17 cellular contexts compared by ENCODE assay signal in the genomic region with DNA sequence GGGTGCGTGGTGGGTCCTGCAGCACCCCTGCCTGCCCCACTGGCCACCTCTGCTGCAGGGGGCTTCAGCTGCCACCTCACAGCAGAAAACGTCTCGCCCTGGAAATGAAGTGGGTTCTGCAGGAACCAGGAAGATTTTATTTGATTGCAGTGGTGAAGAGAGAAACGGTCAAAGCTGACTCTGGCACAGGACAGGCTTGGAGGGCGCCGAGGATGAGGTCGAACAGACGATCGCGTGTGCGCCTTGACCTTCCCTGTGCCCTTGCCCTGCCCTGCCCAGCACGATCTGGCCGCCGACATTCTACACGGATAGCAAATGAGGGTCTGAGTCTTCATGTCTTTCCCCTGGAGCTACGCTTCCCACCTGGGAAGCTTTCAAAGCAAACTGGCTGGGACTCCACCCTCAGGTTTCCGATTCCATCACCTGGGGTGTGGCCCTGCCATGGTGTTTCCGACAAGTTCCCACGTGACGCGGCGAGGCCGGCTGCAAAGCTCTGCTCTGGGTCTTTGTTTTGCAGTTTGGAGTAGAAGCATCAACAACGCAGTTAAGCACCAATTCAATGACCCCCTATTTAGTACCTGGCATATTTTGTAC. TPM values are rescaled to one million over a fixed set of nuclear protein-coding genes. Genes with fewer than 3 reads are reported as not detected.
DNase-seq lines count a peak whose midpoint lies in the region; ATAC-seq and TF ChIP-seq lines count a peak whose summit lies in the region.
"Had no signal": no experiment of that assay in that cellular context is flagged by ENCODE, and none has a peak within 500 bp of the region (broad histone marks: within the 10 kb centered on the region; RNA-seq: fewer than 3 reads in every experiment).

No MANE protein-coding gene starts in this region.

- CTCF ChIA-PET in WTC11 (lab: Charles Lee), result interaction anchor here (0.7 to 3.4 kb wide), 9 partner anchors 9 to 391 kb away, joined by 3 to 11 read pairs (median 4); no protein-coding TSS in a partner anchor

- no peak overlapping the region for H4K8ac ChIP-seq in neuronal stem cell (ENCODE audit: low read depth, low read length)

- WGBS in neuronal stem cell (ENCODE audit: extremely low coverage in 2 of 2, insufficient read length in 2 of 2, insufficient replicate concordance in 1 of 2), 2 donors, result no CpG with 5 or more reads among the region's 24 CpGs

- H3K9ac ChIP-seq in neuronal stem cell (ENCODE audit: low read depth, low read length, poor library complexity), result no peak overlapping the region

- peaks cover 2% of the 10 kb centered on the region for H3K79me1 ChIP-seq in neuronal stem cell (ENCODE audit: low read depth, low read length)

- no peak for ATAC-seq in WTC11
- ATAC-seq in GM21723 (IDR thresholded peaks at IDR 0.05; ENCODE audit: unreplicated experiment), result no peak
- ATAC-seq in HG02852 (IDR thresholded peaks at IDR 0.05; ENCODE audit: unreplicated experiment), result no peak
- ATAC-seq: activated T-cell treated with anti-CD3 and anti-CD28 coated beads, Interleukin-2, amount 50 U/mL, for 4 hours had no signal

- peaks cover 33% of the 10 kb centered on the region for H3K27me3 Mint-ChIP-seq in WTC11 (ENCODE audit: low read depth)

- H3K36me3 Mint-ChIP-seq in WTC11, result no peaks in the 10 kb centered on the region
- H3K36me3 Mint-ChIP-seq: CD4-positive, alpha-beta memory T cell had no signal

- H2AFZ ChIP-seq in neuronal stem cell (ENCODE audit: low read length), result no peak overlapping the region

- no peak overlapping the region for H3K4me3 ChIP-seq in neuronal stem cell (ENCODE audit: low read length in 2 of 2)
- H3K4me3 ChIP-seq: left ventricle myocardium inferior had no signal

- DNase-seq in NCI-H526 (lab: John Stamatoyannopoulos, UW) (peak; percentile 36 to 70), NCI-H526 treated with DMSO at 0.1 percent for 48 hours (lab: John Stamatoyannopoulos, UW) (no peak), NCI-H146 (lab: John Stamatoyannopoulos, UW) (peak; percentile 74), WTC11 (ENCODE audit: low spot score) (no peak), neuronal stem cell (ENCODE audit: low spot score) (no peak), KBM-7 (no peak)
- DNase-seq: activated T-cell treated with anti-CD3 and anti-CD28 coated beads, Interleukin-2, amount 50 U/mL, for 4 hours; central memory CD4-positive, alpha-beta T cell; effector memory CD4-positive, alpha-beta T cell; GDM1; left ventricle myocardium inferior; NCI-H524 treated with DMSO at 0.1 percent for 48 hours; stimulated activated CD4-positive, alpha-beta T cell treated with anti-CD3 and anti-CD28 coated beads, Interleukin-12 subunit alpha, Interleukin-12 subunit beta, amount 100 ng/mL, for 4 hours had no signal

- H3K36me3 ChIP-seq in neuronal stem cell (replicated peaks in 1 of 2; ENCODE audit: control insufficient read depth in 2 of 2, insufficient read depth in 2 of 2, low read length in 2 of 2), result no peaks in the 10 kb centered on the region
- H3K36me3 ChIP-seq: left ventricle myocardium inferior had no signal

- no peak overlapping the region for H3K23ac ChIP-seq in neuronal stem cell (ENCODE audit: low read depth, low read length, poor library complexity)

- in situ Hi-C loops in KBM-7 (cut with MboI; ENCODE audit: low pct_unique_long_range_greater_than_20kb, low sequenced_read_pairs), result loop anchor here (25.0 kb wide), 1 partner anchor 224 kb away; no protein-coding TSS in a partner anchor

- H2BK15ac ChIP-seq in neuronal stem cell (ENCODE audit: low read length), result no peak overlapping the region

- H3K4me2 ChIP-seq in neuronal stem cell (ENCODE audit: insufficient read depth, low read length, poor library complexity, severe bottlenecking), result no peak overlapping the region

- H3K27ac Mint-ChIP-seq in WTC11, result no peak overlapping the region; the same call in 1 of the 2 replicates
- H3K27ac Mint-ChIP-seq: stimulated activated naive CD8-positive, alpha-beta T cell treated with anti-CD3 and anti-CD28 coated beads, Interleukin-15, Interleukin-2, amounts not matched to agents 100 ng/mL and 50 ng/mL, for 24 hours had no signal

- peak overlapping the region; percentile 23 for H3K18ac ChIP-seq in neuronal stem cell (ENCODE audit: low read length)

- peaks cover 0 to 2% of the 10 kb centered on the region in 2 donors for H3K4me1 ChIP-seq in neuronal stem cell (ENCODE audit: control insufficient read depth in 2 of 2, insufficient read depth in 1 of 2, low read depth in 1 of 2, low read length in 2 of 2)

- H3K27ac ChIP-seq in neuronal stem cell (replicated peaks; ENCODE audit: low read length), result no peak overlapping the region
- H3K27ac ChIP-seq: left ventricle myocardium inferior had no signal

- no peak overlapping the region for H2AK5ac ChIP-seq in neuronal stem cell (ENCODE audit: low read depth, low read length)

- H2BK120ac ChIP-seq in neuronal stem cell (ENCODE audit: low read depth, low read length), result no peak overlapping the region

- POLR2A ChIA-PET in WTC11 (lab: Charles Lee), result no interaction called here

- H2BK12ac ChIP-seq in neuronal stem cell (ENCODE audit: low read length), result no peak overlapping the region

- H3K4me1 Mint-ChIP-seq in WTC11, result peaks cover 30% of the 10 kb centered on the region

- H3K9me3 Mint-ChIP-seq in WTC11, result no peaks in the 10 kb centered on the region
- H3K9me3 Mint-ChIP-seq: activated T-cell treated with anti-CD3 and anti-CD28 coated beads, Interleukin-2, amount 50 U/mL, for 4 hours; CD4-positive, alpha-beta memory T cell; stimulated activated naive CD8-positive, alpha-beta T cell treated with anti-CD3 and anti-CD28 coated beads, Interleukin-15, Interleukin-2, amounts not matched to agents 100 ng/mL and 50 ng/mL, for 24 hours had no signal

- no peaks in the 10 kb centered on the region for H3K9me3 ChIP-seq in neuronal stem cell (replicated peaks in 1 of 2; ENCODE audit: control insufficient read depth in 2 of 2, insufficient read depth in 1 of 2, low read depth in 1 of 2, low read length in 2 of 2)
- H3K9me3 ChIP-seq: left ventricle myocardium inferior had no signal

- no peak overlapping the region for H4K91ac ChIP-seq in neuronal stem cell (ENCODE audit: low read depth, low read length, poor library complexity)

- no peak for TF ChIP-seq CTCF in WTC11 (IDR thresholded peaks at IDR 0.05)

- H3K27me3 ChIP-seq in neuronal stem cell (ENCODE audit: control insufficient read depth in 3 of 3, insufficient read depth in 3 of 3, low read depth in 1 of 3, low read length in 3 of 3), result peaks cover 0 to 52% (median 0%) of the 10 kb centered on the region in 3 experiments

- H2BK5ac ChIP-seq in neuronal stem cell (ENCODE audit: low read length), result no peak overlapping the region

- H3K14ac ChIP-seq in neuronal stem cell (ENCODE audit: low read length), result no peak overlapping the region

- H3K4me3 Mint-ChIP-seq in WTC11, result no peak overlapping the region
- H3K4me3 Mint-ChIP-seq: activated T-cell treated with anti-CD3 and anti-CD28 coated beads, Interleukin-2, amount 50 U/mL, for 4 hours; stimulated activated naive CD8-positive, alpha-beta T cell treated with anti-CD3 and anti-CD28 coated beads, Interleukin-15, Interleukin-2, amounts not matched to agents 100 ng/mL and 50 ng/mL, for 24 hours had no signal

- no peak overlapping the region for H3K4ac ChIP-seq in neuronal stem cell (ENCODE audit: low read length)

TF ChIP-seq in WTC11, 78 proteins besides CTCF, POLR2A, EP300 and RAD21:
- TF ChIP-seq, protein P1, sequence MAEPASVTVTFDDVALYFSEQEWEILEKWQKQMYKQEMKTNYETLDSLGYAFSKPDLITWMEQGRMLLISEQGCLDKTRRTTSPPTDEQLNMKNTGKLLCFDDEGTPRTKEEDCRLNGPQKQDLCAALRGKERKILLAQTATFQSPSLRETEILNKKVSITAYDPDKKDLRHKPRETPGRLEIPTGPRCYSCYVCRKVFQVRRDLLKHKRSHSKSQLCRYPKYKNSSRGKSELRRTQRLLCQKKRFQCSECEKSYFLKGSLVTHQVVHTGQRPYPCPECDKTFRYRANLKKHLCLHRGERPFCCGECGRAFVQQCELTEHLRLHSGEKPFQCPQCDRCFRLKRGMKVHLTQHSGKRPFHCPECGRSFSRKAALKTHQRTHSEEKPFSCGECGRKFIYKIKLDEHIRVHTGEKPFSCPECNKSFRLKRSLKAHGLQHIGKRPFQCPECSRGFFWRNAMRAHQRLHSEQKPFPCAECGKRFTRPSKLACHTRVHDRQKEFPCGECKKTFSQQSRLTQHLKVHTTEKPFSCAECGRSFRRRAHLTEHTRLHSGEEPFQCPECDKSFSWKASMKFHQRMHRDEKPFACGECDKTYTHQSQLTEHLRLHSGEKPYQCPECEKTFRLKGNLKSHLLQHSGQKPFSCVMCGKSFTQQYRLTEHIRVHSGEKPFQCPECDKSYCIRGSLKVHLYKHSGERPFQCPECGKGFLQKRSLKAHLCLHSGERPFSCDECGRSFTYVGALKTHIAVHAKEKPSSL (CRISPR knock-in tag; conservative IDR thresholded peaks at IDR 0.05), result no peak
- TF ChIP-seq, protein P2, sequence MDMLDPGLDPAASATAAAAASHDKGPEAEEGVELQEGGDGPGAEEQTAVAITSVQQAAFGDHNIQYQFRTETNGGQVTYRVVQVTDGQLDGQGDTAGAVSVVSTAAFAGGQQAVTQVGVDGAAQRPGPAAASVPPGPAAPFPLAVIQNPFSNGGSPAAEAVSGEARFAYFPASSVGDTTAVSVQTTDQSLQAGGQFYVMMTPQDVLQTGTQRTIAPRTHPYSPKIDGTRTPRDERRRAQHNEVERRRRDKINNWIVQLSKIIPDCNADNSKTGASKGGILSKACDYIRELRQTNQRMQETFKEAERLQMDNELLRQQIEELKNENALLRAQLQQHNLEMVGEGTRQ (CRISPR knock-in tag; IDR thresholded peaks at IDR 0.05), result peak; percentile 49; the same call in 1 of the 2 replicates
- no peak for TF ChIP-seq ZNF416 (CRISPR knock-in tag; IDR thresholded peaks at IDR 0.05)
- TF ChIP-seq, protein P3, sequence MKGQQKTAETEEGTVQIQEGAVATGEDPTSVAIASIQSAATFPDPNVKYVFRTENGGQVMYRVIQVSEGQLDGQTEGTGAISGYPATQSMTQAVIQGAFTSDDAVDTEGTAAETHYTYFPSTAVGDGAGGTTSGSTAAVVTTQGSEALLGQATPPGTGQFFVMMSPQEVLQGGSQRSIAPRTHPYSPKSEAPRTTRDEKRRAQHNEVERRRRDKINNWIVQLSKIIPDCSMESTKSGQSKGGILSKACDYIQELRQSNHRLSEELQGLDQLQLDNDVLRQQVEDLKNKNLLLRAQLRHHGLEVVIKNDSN (CRISPR knock-in tag; IDR thresholded peaks at IDR 0.05), result peak; percentile 45; the same call in 1 of the 2 replicates

RNA-seq across cellular contexts. Expression of a gene that starts 50.3 kb away (rescaled TPM):
- 29.9 to 32.3 TPM (median 32.1 TPM) in 3 replicates for total RNA-seq in WTC11 (2021)
- 25.6 TPM for polyA plus RNA-seq in neuronal stem cell (2013, experiment 1 of 2)
- polyA plus RNA-seq in neuronal stem cell (2013, experiment 2 of 2), result 26.2 TPM

RNA-seq across cellular contexts. Expression of a gene that starts 51.6 kb away (rescaled TPM):
- total RNA-seq in WTC11 (2021), result 100 to 133 TPM (median 126 TPM) in 3 replicates
- polyA plus RNA-seq in neuronal stem cell (2013, experiment 1 of 2), result 22.9 TPM
- 23.4 TPM for polyA plus RNA-seq in neuronal stem cell (2013, experiment 2 of 2)

Comparison
In these comparisons a context has a peak if more than half of its experiments do, and no peak if none do; other contexts are left out.
1. DNase-seq: peak in NCI-H526 (2 of 2) and NCI-H146 (single experiment); none in NCI-H526 treated with DMSO at 0.1 percent for 48 hours (single experiment), WTC11 (single experiment), neuronal stem cell (single experiment) and KBM-7 (single experiment).